29 cellular contexts compared by ENCODE assay signal in the genomic region with DNA sequence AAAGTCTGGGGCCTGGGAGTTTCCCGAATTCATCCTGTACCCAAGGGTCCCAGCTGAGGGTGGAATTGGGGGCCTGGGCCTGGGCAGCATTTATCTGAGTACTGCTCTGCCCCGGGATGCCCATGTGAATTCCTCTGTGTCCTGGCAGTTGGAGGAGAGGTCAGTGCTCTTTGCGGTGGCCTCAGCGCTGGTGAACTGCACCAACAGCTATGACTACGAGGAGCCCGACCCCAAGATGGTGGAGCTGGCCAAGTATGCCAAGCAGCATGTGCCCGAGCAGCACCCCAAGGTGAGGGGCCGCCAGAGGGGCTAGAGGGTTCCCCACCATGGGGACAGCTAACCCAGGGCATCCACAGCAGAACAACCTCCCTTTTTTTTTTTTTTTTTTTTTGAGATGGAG.
"Had no signal": no experiment of that assay in that cellular context is flagged by ENCODE, and none has a peak within 500 bp of the region (broad histone marks: within the 10 kb centered on the region; RNA-seq: fewer than 3 reads in every experiment).

No MANE protein-coding gene starts in this region.

- H3K27ac ChIP-seq: brain microvascular endothelial cell, coronary artery, WERI-Rb-1 had no signal

- H3K27me3 ChIP-seq: brain microvascular endothelial cell, esophagus squamous epithelium had no signal

- H3K4me3 Mint-ChIP-seq: activated B cell treated with CpG ODN at 0.5 μM for 24 hours; activated CD4-positive, alpha-beta memory T cell treated with anti-CD3 and anti-CD28 coated beads, Interleukin-2, amount 10 ng/mL, durations not matched to agents 7 days and 5 days; activated CD4-positive, alpha-beta T cell treated with anti-CD3 and anti-CD28 coated beads, Interleukin-2, amount 10 ng/mL, durations not matched to agents 7 days and 5 days; activated naive CD4-positive, alpha-beta T cell treated with anti-CD3 and anti-CD28 coated beads, Interleukin-2, amount 10 ng/mL, durations not matched to agents 7 days and 5 days; activated naive CD8-positive, alpha-beta T cell; activated T-cell treated with anti-CD3 and anti-CD28 coated beads, Interleukin-2, amount 50 U/mL, for 24 hours; activated T-cell treated with anti-CD3 and anti-CD28 coated beads, Interleukin-2, amount 50 U/mL, for 72 hours; central memory CD8-positive, alpha-beta T cell; effector memory CD8-positive, alpha-beta T cell; T-helper 17 cell; T-helper 2 cell treated with Interferon-gamma antibody and Interleukin-4, amounts not matched to agents 5 μg/mL and 100 μg/mL, for 36 hours had no signal

- ATAC-seq: activated T-cell treated with anti-CD3 and anti-CD28 coated beads, Interleukin-2, amount 50 U/mL, for 72 hours; effector memory CD8-positive, alpha-beta T cell; T-helper 17 cell had no signal

- H3K9me3 ChIP-seq: esophagus squamous epithelium had no signal

- H3K9me3 Mint-ChIP-seq: activated B cell treated with CpG ODN at 0.5 μM for 24 hours; activated CD4-positive, alpha-beta memory T cell treated with anti-CD3 and anti-CD28 coated beads, Interleukin-2, amount 10 ng/mL, durations not matched to agents 7 days and 5 days; activated CD4-positive, alpha-beta T cell treated with anti-CD3 and anti-CD28 coated beads, Interleukin-2, amount 10 ng/mL, durations not matched to agents 7 days and 5 days; activated naive CD4-positive, alpha-beta T cell treated with anti-CD3 and anti-CD28 coated beads, Interleukin-2, amount 10 ng/mL, durations not matched to agents 7 days and 5 days; activated T-cell treated with anti-CD3 and anti-CD28 coated beads, Interleukin-2, amount 50 U/mL, for 24 hours; activated T-cell treated with anti-CD3 and anti-CD28 coated beads, Interleukin-2, amount 50 U/mL, for 72 hours; central memory CD8-positive, alpha-beta T cell; effector memory CD8-positive, alpha-beta T cell; T-helper 2 cell treated with Interferon-gamma antibody and Interleukin-4, amounts not matched to agents 5 μg/mL and 100 μg/mL, for 36 hours had no signal

- H3K4me3 ChIP-seq: coronary artery, esophagus squamous epithelium had no signal

- DNase-seq: activated B cell treated with CpG ODN at 0.5 μM for 24 hours; activated CD4-positive, alpha-beta memory T cell treated with anti-CD3 and anti-CD28 coated beads, Interleukin-2, amount 10 ng/mL, durations not matched to agents 7 days and 5 days; activated CD4-positive, alpha-beta T cell treated with anti-CD3 and anti-CD28 coated beads for 1 hour; activated CD4-positive, alpha-beta T cell treated with anti-CD3 and anti-CD28 coated beads for 4 hours; activated CD4-positive, alpha-beta T cell treated with anti-CD3 and anti-CD28 coated beads, Interleukin-2, amount 10 ng/mL, durations not matched to agents 7 days and 5 days; activated CD4-positive, alpha-beta T cell treated with anti-CD3 and anti-CD28 coated beads, Interleukin-2, amount 50 U/mL, for 4 hours; activated CD8-positive, alpha-beta memory T cell treated with anti-CD3 and anti-CD28 coated beads, Interleukin-2, amount 50 U/mL, for 48 hours; activated effector memory CD4-positive, alpha-beta T cell treated with anti-CD3 and anti-CD28 coated beads, Interleukin-2, amount 50 U/mL, for 16 hours; activated naive CD4-positive, alpha-beta T cell treated with anti-CD3 and anti-CD28 coated beads, Interleukin-2, amount 10 ng/mL, durations not matched to agents 7 days and 5 days; activated T-cell treated with anti-CD3 and anti-CD28 coated beads for 4 hours; activated T-cell treated with anti-CD3 and anti-CD28 coated beads, Interleukin-2, amount 50 U/mL, for 24 hours; activated T-cell treated with anti-CD3 and anti-CD28 coated beads, Interleukin-2, amount 50 U/mL, for 72 hours; amniotic stem cell; anterior cingulate cortex; brain microvascular endothelial cell; dermis blood vessel endothelial cell; effector CD4-positive, alpha-beta T cell; effector memory CD8-positive, alpha-beta T cell; esophagus squamous epithelium; foreskin melanocyte; head of caudate nucleus; T-helper 1 cell; T-helper 17 cell; T1000; WERI-Rb-1 had no signal

- H3K36me3 Mint-ChIP-seq: activated naive CD8-positive, alpha-beta T cell had no signal

- H3K27ac Mint-ChIP-seq: activated B cell treated with CpG ODN at 0.5 μM for 24 hours; activated CD4-positive, alpha-beta memory T cell treated with anti-CD3 and anti-CD28 coated beads, Interleukin-2, amount 10 ng/mL, durations not matched to agents 7 days and 5 days; activated naive CD4-positive, alpha-beta T cell treated with anti-CD3 and anti-CD28 coated beads, Interleukin-2, amount 10 ng/mL, durations not matched to agents 7 days and 5 days; activated naive CD8-positive, alpha-beta T cell; activated T-cell treated with anti-CD3 and anti-CD28 coated beads, Interleukin-2, amount 50 U/mL, for 24 hours; activated T-cell treated with anti-CD3 and anti-CD28 coated beads, Interleukin-2, amount 50 U/mL, for 72 hours; T-helper 17 cell; T-helper 2 cell treated with Interferon-gamma antibody and Interleukin-4, amounts not matched to agents 5 μg/mL and 100 μg/mL, for 36 hours had no signal

- H3K4me1 Mint-ChIP-seq: activated B cell treated with CpG ODN at 0.5 μM for 24 hours, T-helper 17 cell had no signal

- H3K27me3 Mint-ChIP-seq: activated B cell treated with CpG ODN at 0.5 μM for 24 hours; activated CD4-positive, alpha-beta memory T cell treated with anti-CD3 and anti-CD28 coated beads, Interleukin-2, amount 10 ng/mL, durations not matched to agents 7 days and 5 days; activated CD4-positive, alpha-beta T cell treated with anti-CD3 and anti-CD28 coated beads, Interleukin-2, amount 10 ng/mL, durations not matched to agents 7 days and 5 days; activated naive CD4-positive, alpha-beta T cell treated with anti-CD3 and anti-CD28 coated beads, Interleukin-2, amount 10 ng/mL, durations not matched to agents 7 days and 5 days; activated naive CD8-positive, alpha-beta T cell; activated T-cell treated with anti-CD3 and anti-CD28 coated beads, Interleukin-2, amount 50 U/mL, for 24 hours; central memory CD8-positive, alpha-beta T cell; effector memory CD8-positive, alpha-beta T cell; T-helper 17 cell had no signal
